ENCODE assay signal across 10 cellular contexts in the genomic region with DNA sequence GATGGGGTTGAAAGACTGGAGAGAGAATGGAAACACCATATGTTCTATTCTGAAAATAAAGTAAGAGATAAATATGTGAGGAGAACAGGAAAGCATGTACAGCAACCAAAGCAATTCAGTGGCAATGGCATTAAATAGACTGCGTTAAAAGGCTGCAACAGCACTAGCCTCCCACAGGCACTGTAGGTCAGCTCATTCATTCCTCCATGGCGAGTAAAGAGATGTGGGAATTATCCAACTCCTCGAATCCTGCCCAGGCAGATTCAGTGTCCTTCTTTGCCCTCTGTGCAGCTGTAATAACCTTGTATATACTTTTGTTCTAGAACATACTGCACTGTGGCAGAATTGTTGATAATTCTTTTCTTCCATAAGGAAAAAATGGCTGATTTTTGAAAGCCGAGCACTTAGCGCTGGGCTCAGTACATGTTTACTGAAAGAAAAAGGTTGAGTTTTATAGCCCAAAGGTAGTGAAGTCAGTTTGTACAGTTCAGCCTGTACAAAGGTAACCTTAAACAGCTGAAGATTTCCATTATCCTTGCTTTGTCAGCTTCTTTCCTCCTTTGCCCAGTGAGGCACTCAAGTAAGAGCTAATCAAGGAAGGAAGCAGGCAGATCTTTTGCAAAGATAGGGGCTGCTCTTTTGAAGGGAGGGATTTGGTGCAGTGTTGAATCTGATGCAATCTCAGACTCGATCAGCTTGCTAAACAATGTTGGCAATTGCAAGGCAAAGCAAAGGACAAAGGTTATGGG. TPM values are rescaled to one million over a fixed set of nuclear protein-coding genes. Genes with fewer than 3 reads are reported as not detected.
DNase-seq lines count a peak whose midpoint lies in the region; ATAC-seq and TF ChIP-seq lines count a peak whose summit lies in the region.
"Had no signal": no experiment of that assay in that cellular context is flagged by ENCODE, and none has a peak within 500 bp of the region (broad histone marks: within the 10 kb centered on the region; RNA-seq: fewer than 3 reads in every experiment).

No MANE protein-coding gene starts in this region.

- H3K4me1 ChIP-seq in KMS-11 (ENCODE audit: low read depth, poor library complexity, severe bottlenecking), result peaks cover 28% of the 10 kb centered on the region
- peaks cover 3 to 48% of the 10 kb centered on the region in 2 donors for H3K4me1 ChIP-seq in ascending aorta
- peaks cover 13 to 54% (median 27%) of the 10 kb centered on the region in 4 donors for H3K4me1 ChIP-seq in stomach

- peak; percentile 90 for ATAC-seq in left lobe of liver
- ATAC-seq: activated CD4-positive, alpha-beta T cell treated with anti-CD3 and anti-CD28 coated beads for 36 hours had no signal

- H3K9me3 ChIP-seq in ascending aorta, result no peaks in the 10 kb centered on the region
- no peaks in the 10 kb centered on the region for H3K9me3 ChIP-seq in stomach

- no peak for TF ChIP-seq POLR2A in stomach (IDR thresholded peaks at IDR 0.05)

- no peak overlapping the region for H2AFZ ChIP-seq in KMS-11 (ENCODE audit: low read depth)

- no peak for TF ChIP-seq EP300 in stomach (IDR thresholded peaks at IDR 0.05)

- no peak overlapping the region for H3K9ac ChIP-seq in KMS-11

- peaks cover 11% of the 10 kb centered on the region; the same call in 1 of the 2 replicates for H3K79me2 ChIP-seq in KMS-11 (ENCODE audit: insufficient read depth, low read depth)

- H3K4me2 ChIP-seq in KMS-11, result peak overlapping the region; percentile 18; the same call in 1 of the 2 replicates

- no peaks in the 10 kb centered on the region for H4K20me1 ChIP-seq in KMS-11 (ENCODE audit: insufficient read depth)

- no peak overlapping the region for H3K27ac ChIP-seq in KMS-11
- H3K27ac ChIP-seq in brain microvascular endothelial cell, result peak overlapping the region; percentile 20
- no peak overlapping the region for H3K27ac ChIP-seq in ascending aorta
- H3K27ac ChIP-seq in stomach, result peak overlapping the region in 2 of 5 donors; percentile 6 to 26

- H3K27me3 ChIP-seq in KMS-11 (ENCODE audit: insufficient read depth, low read depth) (no peaks in the 10 kb centered on the region), brain microvascular endothelial cell (replicated peaks) (no peaks in the 10 kb centered on the region), ascending aorta (no peaks in the 10 kb centered on the region), stomach (no peaks in the 10 kb centered on the region)

- H3K4me3 ChIP-seq in KMS-11 (IDR thresholded peaks at IDR 0.05; ENCODE audit: insufficient read depth, low read depth, low read length) (no peak overlapping the region), brain microvascular endothelial cell (ENCODE audit: low read depth, low read length) (no peak overlapping the region), ascending aorta (no peak overlapping the region), stomach (no peak overlapping the region)

- in situ Hi-C loops in brain microvascular endothelial cell (cut with HindIII; ENCODE audit: low pct_ligation_motif_present, low sequenced_read_pairs), result no loop called here

- WGBS in stomach, 5 donors, result 54 to 68% (median 57%) methylated on average over 6 of the region's 6 CpGs

- no peak for TF ChIP-seq CTCF in KMS-11 (conservative IDR thresholded peaks at IDR 0.05; ENCODE audit: low read depth, low read length)
- TF ChIP-seq CTCF in brain microvascular endothelial cell (IDR thresholded peaks at IDR 0.05; ENCODE audit: low read depth, low read length, missing control alignments), result no peak
- TF ChIP-seq CTCF in ascending aorta (IDR thresholded peaks at IDR 0.05), result no peak
- TF ChIP-seq CTCF in stomach (IDR thresholded peaks at IDR 0.05), result no peak

- intact Hi-C loops in ascending aorta (cut with DNase I), result no loop called here
- intact Hi-C loops in stomach (cut with DNase I; ENCODE audit: low total_unique reads), result no loop called here

- DNase-seq in AG08396 (ENCODE audit: low spot score), result peak; percentile 28
- DNase-seq in brain microvascular endothelial cell, result peak; percentile 21
- DNase-seq in left lobe of liver (ENCODE audit: low spot score), result no peak
- no peak for DNase-seq in ascending aorta (ENCODE audit: low spot score in 2 of 2)
- DNase-seq in SW 1271 (lab: John Stamatoyannopoulos, UW), result no peak
- DNase-seq in NCI-H774 (lab: John Stamatoyannopoulos, UW), result no peak
- DNase-seq in stomach, result no peak
- DNase-seq: activated CD4-positive, alpha-beta T cell treated with anti-CD3 and anti-CD28 coated beads for 36 hours; naive B cell had no signal

- H3K36me3 ChIP-seq in KMS-11 (ENCODE audit: insufficient read depth) (no peaks in the 10 kb centered on the region), brain microvascular endothelial cell (replicated peaks) (no peaks in the 10 kb centered on the region), ascending aorta (no peaks in the 10 kb centered on the region), stomach (no peaks in the 10 kb centered on the region)

RNA-seq across cellular contexts. Expression of a gene that starts 44.0 kb away (rescaled TPM):
- total RNA-seq in left lobe of liver, result 49.5 TPM
- 49.6 TPM for total RNA-seq in ascending aorta
- total RNA-seq in stomach, result 10 to 100 TPM in 4 of 5 donors, 1 to 10 TPM in 1; 8.1 to 78.8 (median 43.3) TPM
- polyA plus RNA-seq in stomach, result 1 to 10 TPM; 4.4 to 7.3 (median 4.7) TPM

Comparison
In these comparisons a context has a peak if more than half of its experiments do, and no peak if none do; other contexts are left out.
1. DNase-seq: peak in AG08396 (single experiment) and brain microvascular endothelial cell (single experiment); none in left lobe of liver (single experiment), ascending aorta (0 of 2), SW 1271 (0 of 2), NCI-H774 (single experiment) and stomach (single experiment).